ENCODE assay signal across 10 cellular contexts in genomic region chr19:46435689-46436088, GRCh38. TPM values are rescaled to one million over a fixed set of nuclear protein-coding genes. Genes with fewer than 3 reads are reported as not detected.
"Had no signal": no experiment of that assay in that cellular context is flagged by ENCODE, and none has a peak within 500 bp of the region (broad histone marks: within the 10 kb centered on the region; RNA-seq: fewer than 3 reads in every experiment).

No MANE protein-coding gene starts in this region.

RNA-seq across cellular contexts. Expression of gene PNMA8C, which starts 7.0 kb away (rescaled TPM):
- total RNA-seq: natural killer cell treated with Interleukin-12 subunit alpha and Interleukin-12 subunit beta and Interleukin-15 and Interleukin-18, amount 100 ng/mL, for 72 hours; omental fat pad; psoas muscle; renal cortical epithelial cell; right atrium auricular region; right lobe of liver; sciatic nerve; smooth muscle cell; spleen had no signal
- polyA plus RNA-seq: smooth muscle cell had no signal

RNA-seq across cellular contexts. Expression of gene CCDC8, which starts 22.3 kb away (rescaled TPM):
- total RNA-seq: natural killer cell; natural killer cell treated with Interleukin-12 subunit alpha and Interleukin-12 subunit beta and Interleukin-15 and Interleukin-18, amount 100 ng/mL, for 72 hours had no signal

RNA-seq across cellular contexts. Expression of gene PNMA8A, which starts 35.7 kb away (rescaled TPM):
- total RNA-seq: natural killer cell; natural killer cell treated with Interleukin-12 subunit alpha and Interleukin-12 subunit beta and Interleukin-15 and Interleukin-18, amount 100 ng/mL, for 72 hours had no signal

RNA-seq across cellular contexts. Expression of gene PNMA8B, which starts 60.0 kb away (rescaled TPM):
- total RNA-seq: natural killer cell treated with Interleukin-12 subunit alpha and Interleukin-12 subunit beta and Interleukin-15 and Interleukin-18, amount 100 ng/mL, for 72 hours had no signal
